In the genomic region with DNA sequence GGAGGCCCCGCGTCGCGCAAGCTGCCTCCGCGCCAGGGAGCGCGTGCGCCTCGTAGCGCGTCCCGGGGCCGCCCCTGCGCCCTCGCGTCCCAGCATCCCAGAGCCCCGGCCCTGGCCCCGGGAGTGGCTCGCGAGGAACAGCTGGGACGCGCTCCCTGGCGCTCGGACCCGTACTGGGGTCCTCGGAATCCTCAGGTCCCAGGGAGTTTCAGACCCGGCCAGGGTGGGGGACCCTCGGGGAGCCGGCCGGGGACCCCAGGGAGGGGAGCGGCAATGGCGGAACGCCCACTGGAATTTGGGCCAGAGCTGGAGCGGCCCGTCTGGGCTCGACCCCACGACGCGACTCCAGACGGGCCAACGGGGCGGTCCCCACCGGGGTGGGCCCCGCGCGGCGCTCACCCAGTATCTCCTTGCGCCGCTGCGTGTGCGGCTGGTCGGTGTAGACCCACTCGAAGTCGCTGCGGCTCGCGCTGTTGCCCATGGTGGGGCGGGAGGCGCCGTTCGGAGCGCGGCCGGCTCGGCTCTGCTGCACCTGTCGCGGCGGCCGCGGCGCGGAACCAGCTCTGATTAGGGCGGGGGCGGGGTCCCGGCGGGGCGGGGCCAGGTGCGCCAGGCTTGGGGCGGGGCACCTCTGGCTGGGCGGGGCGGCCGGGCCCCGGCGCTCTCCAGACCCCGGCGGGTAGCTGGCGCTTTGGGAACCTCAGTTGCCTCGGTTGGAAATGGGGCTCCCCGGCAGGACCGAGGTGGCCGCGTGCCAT, we compare ENCODE assay signal across 9 cellular contexts. TPM values are rescaled to one million over a fixed set of nuclear protein-coding genes. Genes with fewer than 3 reads are reported as not detected.
DNase-seq lines count a peak whose midpoint lies in the region; ATAC-seq and TF ChIP-seq lines count a peak whose summit lies in the region.
"Had no signal": no experiment of that assay in that cellular context is flagged by ENCODE, and none has a peak within 500 bp of the region (broad histone marks: within the 10 kb centered on the region; RNA-seq: fewer than 3 reads in every experiment).

A gene (minus strand): TSS at position 539 of the 758 bp plus-strand sequence. CDS start 58 bp downstream, at position 481.

- H3K4me1 ChIP-seq in body of pancreas, result peaks cover 32% of the 10 kb centered on the region

- no peaks in the 10 kb centered on the region for H3K27me3 ChIP-seq in body of pancreas

- TF ChIP-seq POLR2A in body of pancreas (IDR thresholded peaks at IDR 0.05), result peak; percentile 42 to 70 (median 49)

- peak; percentile 58 for DNase-seq in SW480 (ENCODE audit: low spot score)
- peak; percentile 67 to 85 (median 72) for DNase-seq in body of pancreas
- DNase-seq in memory B cell (ENCODE audit: low spot score in 2 of 2), result peak; percentile 63
- DNase-seq in stimulated activated CD8-positive, alpha-beta memory T cell treated with anti-CD3 and anti-CD28 coated beads, Interleukin-2, amount 100 ng/mL, for 48 hours (ENCODE audit: low read depth in 2 of 2), result peak; percentile 38 to 52
- no peak for DNase-seq in SKM-1 (lab: John Stamatoyannopoulos, UW; ENCODE audit: unreplicated experiment)
- no peak for DNase-seq in NCI-H1048 (lab: John Stamatoyannopoulos, UW)

- no peaks in the 10 kb centered on the region for H3K9me3 ChIP-seq in body of pancreas

- no peaks in the 10 kb centered on the region for H3K27me3 Mint-ChIP-seq in memory B cell

- WGBS in body of pancreas, 2 donors, result 0% methylated on average over 84 of the region's 93 CpGs; no CpG with 5 or more reads in 1 of the 2 donors

- H3K4me3 Mint-ChIP-seq in memory B cell, result peak within 1 kb of the TSS; percentile 84

- no peak for TF ChIP-seq CTCF in body of pancreas (IDR thresholded peaks at IDR 0.05)

- peaks cover 5% of the 10 kb centered on the region for H3K9me3 Mint-ChIP-seq in memory B cell

- intact Hi-C loops in body of pancreas (cut with DNase I), result no loop called here

- peaks cover 5% of the 10 kb centered on the region for H3K36me3 Mint-ChIP-seq in memory B cell

- H3K36me3 ChIP-seq in body of pancreas (replicated peaks in 1 of 2; ENCODE audit: insufficient read depth in 1 of 2, low read depth in 2 of 2), result no peaks in the 10 kb centered on the region
- H3K36me3 ChIP-seq: SJSA1 had no signal

- peaks cover 22% of the 10 kb centered on the region for H3K4me1 Mint-ChIP-seq in memory B cell

- ATAC-seq in GM18498 (IDR thresholded peaks at IDR 0.05; ENCODE audit: unreplicated experiment) (peak; percentile 62), HG02885 (IDR thresholded peaks at IDR 0.05; ENCODE audit: poor library complexity, unreplicated experiment) (peak; percentile 56), body of pancreas (peak; percentile 88), memory B cell (ENCODE audit: low read depth) (peak; percentile 78)

- no peak within 1 kb of the TSS for H3K27ac Mint-ChIP-seq in memory B cell

- H3K4me3 ChIP-seq in body of pancreas, result peak within 1 kb of the TSS; percentile 17 to 40
- H3K4me3 ChIP-seq: SJSA1 had no signal

- peak within 1 kb of the TSS in 2 of 4 donors; percentile 16 to 64 for H3K27ac ChIP-seq in body of pancreas
- H3K27ac ChIP-seq: SJSA1 had no signal

RNA-seq across cellular contexts. Expression of the gene that starts here (rescaled TPM):
- total RNA-seq in body of pancreas, result 10 to 100 TPM in 1 of 2 donors, 1 to 10 TPM in 1; 7.3 to 10.5 TPM
- total RNA-seq: SJSA1 had no signal

Comparison
In these comparisons a context has a peak if more than half of its experiments do, and no peak if none do; other contexts are left out.
1. DNase-seq: peak in SW480 (single experiment), body of pancreas (4 of 4), memory B cell (2 of 2) and stimulated activated CD8-positive, alpha-beta memory T cell treated with anti-CD3 and anti-CD28 coated beads, Interleukin-2, amount 100 ng/mL, for 48 hours (2 of 2); none in SKM-1 (single experiment) and NCI-H1048 (single experiment).
2. Peak in every context shown above with its lines, with median percentiles within 50 percentile points of each other: ATAC-seq.